Comparison of ENCODE assay signal across 10 cellular contexts in genomic region chr3:127597020-127597771, GRCh38. TPM values are rescaled to one million over a fixed set of nuclear protein-coding genes. Genes with fewer than 3 reads are reported as not detected.
DNase-seq lines count a peak whose midpoint lies in the region; TF ChIP-seq lines count a peak whose summit lies in the region.
"Had no signal": no experiment of that assay in that cellular context is flagged by ENCODE, and none has a peak within 500 bp of the region (broad histone marks: within the 10 kb centered on the region; RNA-seq: fewer than 3 reads in every experiment).

No MANE protein-coding gene starts in this region.

- H3K4me1 ChIP-seq in testis: peaks cover 9% of the 10 kb centered on the region

- H3K27me3 Mint-ChIP-seq in activated T-cell treated with anti-CD3 and anti-CD28 coated beads, Interleukin-2, amount 50 U/mL, for 24 hours: no peaks in the 10 kb centered on the region
- H3K27me3 Mint-ChIP-seq in chondrocyte (ENCODE audit: low read depth): no peaks in the 10 kb centered on the region

- H3K36me3 ChIP-seq in testis (ENCODE audit: low read depth, missing control alignments): no peaks in the 10 kb centered on the region
- H3K36me3 ChIP-seq: cardiac muscle cell had no signal

- 53 to 54% methylated on average over 12 of the region's 12 CpGs for WGBS in testis, 2 donors

- H3K4me3 ChIP-seq in NB4 (ENCODE audit: low read depth, low read length): peak overlapping the region; percentile 84
- H3K4me3 ChIP-seq in skin epidermis: peak overlapping the region in 5 of 7 experiments; percentile 48 to 63 (median 53)
- peak overlapping the region in 1 of 2 donors; percentile 56 for H3K4me3 ChIP-seq in testis

- peak overlapping the region in 4 of 21 experiments; percentile 29 to 83 (median 76) for H3K27ac ChIP-seq in skin epidermis
- H3K27ac ChIP-seq in testis: no peak overlapping the region
- H3K27ac ChIP-seq: cardiac muscle cell, SJSA1 had no signal

- no peaks in the 10 kb centered on the region for H3K9me3 Mint-ChIP-seq in activated T-cell treated with anti-CD3 and anti-CD28 coated beads, Interleukin-2, amount 50 U/mL, for 24 hours
- no peaks in the 10 kb centered on the region for H3K9me3 Mint-ChIP-seq in chondrocyte (ENCODE audit: low read depth)

- intact Hi-C loops in testis (cut with DNase I; ENCODE audit: low total_unique reads): no loop called here

- peaks cover 45% of the 10 kb centered on the region for H3K4me1 Mint-ChIP-seq in activated T-cell treated with anti-CD3 and anti-CD28 coated beads, Interleukin-2, amount 50 U/mL, for 24 hours (ENCODE audit: low read depth)
- peaks cover 6% of the 10 kb centered on the region for H3K4me1 Mint-ChIP-seq in chondrocyte (ENCODE audit: low read depth)

- no peaks in the 10 kb centered on the region for H3K9me3 ChIP-seq in testis
- H3K9me3 ChIP-seq: SJSA1 had no signal

- peak; percentile 18 for TF ChIP-seq POLR2A in NB4 (IDR thresholded peaks at IDR 0.05; ENCODE audit: extremely low read depth, insufficient read length)
- no peak for TF ChIP-seq POLR2A in testis (IDR thresholded peaks at IDR 0.05)

- no peak for TF ChIP-seq CTCF in NB4 (IDR thresholded peaks at IDR 0.05; ENCODE audit: low read depth, low read length)
- TF ChIP-seq CTCF in chondrocyte (IDR thresholded peaks at IDR 0.05): no peak
- no peak for TF ChIP-seq CTCF in testis (IDR thresholded peaks at IDR 0.05)

- H3K27ac Mint-ChIP-seq in activated T-cell treated with anti-CD3 and anti-CD28 coated beads, Interleukin-2, amount 50 U/mL, for 24 hours: peak overlapping the region; percentile 95
- no peak overlapping the region for H3K27ac Mint-ChIP-seq in chondrocyte (ENCODE audit: unreplicated experiment)

- H3K27me3 ChIP-seq in testis: no peaks in the 10 kb centered on the region
- H3K27me3 ChIP-seq: cardiac muscle cell, SJSA1 had no signal

- peaks cover 40% of the 10 kb centered on the region for H3K36me3 Mint-ChIP-seq in activated T-cell treated with anti-CD3 and anti-CD28 coated beads, Interleukin-2, amount 50 U/mL, for 24 hours (ENCODE audit: low read depth)
- H3K36me3 Mint-ChIP-seq in chondrocyte (ENCODE audit: low read depth): no peaks in the 10 kb centered on the region

- H3K4me3 Mint-ChIP-seq in activated T-cell treated with anti-CD3 and anti-CD28 coated beads, Interleukin-2, amount 50 U/mL, for 24 hours: peak overlapping the region; percentile 86
- peak overlapping the region; percentile 94 for H3K4me3 Mint-ChIP-seq in chondrocyte (ENCODE audit: unreplicated experiment)

- DNase-seq in activated T-cell treated with anti-CD3 and anti-CD28 coated beads, Interleukin-2, amount 50 U/mL, for 24 hours: no peak
- DNase-seq in activated T-cell treated with anti-CD3 and anti-CD28 coated beads for 4 hours (no peak), NB4 (ENCODE audit: low read depth) (peak; percentile 78), chondrocyte (ENCODE audit: low spot score) (no peak), EL (no peak), islet precursor cell (no peak), testis (no peak)

RNA-seq across cellular contexts. Expression of gene MCM2, which starts 1.0 kb away (rescaled TPM):
- total RNA-seq in chondrocyte (14.6 to 29.0 TPM (median 15.1 TPM) in 3 replicates), testis (10 to 100 TPM; 40.8 to 49.3 TPM)
- 32.5 TPM for polyA plus RNA-seq in testis (ENCODE audit: insufficient read depth, low read depth, low replicate concordance)

RNA-seq across cellular contexts. Expression of gene TPRA1, which starts 6.7 kb away (rescaled TPM):
- total RNA-seq in chondrocyte: 32.5 to 40.3 TPM (median 37.2 TPM) in 3 replicates
- 10 to 100 TPM; 55.7 to 59.3 TPM for total RNA-seq in testis
- 32.6 TPM for polyA plus RNA-seq in testis (ENCODE audit: insufficient read depth, low read depth, low replicate concordance)

RNA-seq across cellular contexts. Expression of gene PODXL2, which starts 31.8 kb away (rescaled TPM):
- total RNA-seq in chondrocyte (4.3 to 10.8 TPM (median 10.7 TPM) in 3 replicates), testis (10 to 100 TPM; 71.9 to 88.8 TPM)
- 51.3 TPM for polyA plus RNA-seq in testis (ENCODE audit: insufficient read depth, low read depth, low replicate concordance)
